In the genomic region with DNA sequence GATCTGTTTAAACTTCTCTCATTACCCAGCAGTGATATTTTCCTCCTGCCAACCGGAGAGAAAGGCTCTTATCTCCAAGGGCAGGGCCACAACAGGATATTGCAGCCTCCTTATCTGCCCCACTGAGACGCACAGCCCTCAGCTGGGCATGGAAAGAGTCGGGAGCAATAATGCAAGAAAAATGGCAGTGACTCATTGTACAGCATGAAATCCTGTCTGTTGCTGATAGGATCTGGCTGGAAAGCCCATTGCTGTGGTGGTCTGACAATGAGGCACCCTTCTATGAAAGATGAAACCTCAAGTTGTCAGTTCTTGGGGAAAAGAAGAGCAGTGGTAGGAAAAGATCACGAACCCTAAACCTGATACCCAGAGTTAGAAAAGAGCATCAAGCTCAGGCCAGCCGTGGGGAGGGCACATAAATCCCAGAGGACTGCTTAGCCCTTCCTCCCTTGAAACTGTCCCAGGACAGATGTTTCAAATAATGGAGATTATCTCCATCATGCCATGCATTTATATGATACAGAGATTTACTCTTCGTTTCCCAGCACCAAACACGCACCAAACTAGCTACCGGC, we compare ENCODE assay signal across 1 cellular context.
TF ChIP-seq lines count a peak whose summit lies in the region.

No MANE protein-coding gene starts in this region.

TF ChIP-seq in IMR-90, 13 proteins besides CTCF, POLR2A, EP300 and RAD21 (continued from another document):
- TF ChIP-seq FOS (IDR thresholded peaks at IDR 0.05; ENCODE audit: low read depth, low read length) (no peak), CEBPB (IDR thresholded peaks at IDR 0.05; ENCODE audit: low read depth, low read length) (no peak), BHLHE40 (IDR thresholded peaks at IDR 0.05; ENCODE audit: low read depth, low read length) (no peak)
